Comparison of ENCODE assay signal across 1 cellular context in genomic region chr20:25245461-25245860, GRCh38.
TF ChIP-seq lines count a peak whose summit lies in the region.

No MANE protein-coding gene starts in this region.

TF ChIP-seq in IMR-90, 13 proteins besides CTCF, POLR2A, EP300 and RAD21:
- TF ChIP-seq BHLHE40 (IDR thresholded peaks at IDR 0.05; ENCODE audit: low read depth, low read length) (no peak), SMC3 (IDR thresholded peaks at IDR 0.05; ENCODE audit: low read depth, low read length) (no peak), CEBPB (IDR thresholded peaks at IDR 0.05; ENCODE audit: low read depth, low read length) (no peak), USF2 (IDR thresholded peaks at IDR 0.05; ENCODE audit: low read depth, low read length) (no peak), CHD1 (IDR thresholded peaks at IDR 0.05; ENCODE audit: low read depth, low read length) (no peak), RCOR1 (IDR thresholded peaks at IDR 0.05; ENCODE audit: insufficient replicate concordance, low read length) (no peak), NFE2L2 (IDR thresholded peaks at IDR 0.05; ENCODE audit: low read depth, low read length) (no peak), MAZ (IDR thresholded peaks at IDR 0.05; ENCODE audit: borderline replicate concordance, low read depth, low read length) (no peak), RFX5 (IDR thresholded peaks at IDR 0.05; ENCODE audit: low read depth, low read length) (no peak), MAFK (IDR thresholded peaks at IDR 0.05; ENCODE audit: low read depth, low read length) (no peak), FOS (IDR thresholded peaks at IDR 0.05; ENCODE audit: low read depth, low read length) (no peak), ELK1 (IDR thresholded peaks at IDR 0.05; ENCODE audit: borderline replicate concordance, low read depth, low read length) (no peak), MXI1 (IDR thresholded peaks at IDR 0.05; ENCODE audit: borderline replicate concordance, low read depth, low read length) (no peak)
